In genomic region chr6:45299096-45299581, GRCh38 we compare ENCODE assay signal across 24 cellular contexts. TPM values are rescaled to one million over a fixed set of nuclear protein-coding genes. Genes with fewer than 3 reads are reported as not detected.
"Had no signal": no experiment of that assay in that cellular context is flagged by ENCODE, and none has a peak within 500 bp of the region (broad histone marks: within the 10 kb centered on the region; RNA-seq: fewer than 3 reads in every experiment).

No MANE protein-coding gene starts in this region.

- ATAC-seq: foreskin keratinocyte; gastrocnemius medialis; heart right ventricle; left colon; left lobe of liver; left ventricle myocardium superior; naive thymus-derived CD4-positive, alpha-beta T cell had no signal

- H3K4me3 Mint-ChIP-seq: memory B cell; naive thymus-derived CD4-positive, alpha-beta T cell had no signal

- H3K36me3 ChIP-seq: esophagus muscularis mucosa, gastrocnemius medialis, heart right ventricle had no signal

- H3K4me3 ChIP-seq: coronary artery, dorsolateral prefrontal cortex, esophagus muscularis mucosa, gastrocnemius medialis, heart right ventricle, lung had no signal

- DNase-seq: dermis blood vessel endothelial cell; dorsolateral prefrontal cortex; effector CD4-positive, alpha-beta T cell; effector memory CD4-positive, alpha-beta T cell; foreskin keratinocyte; gastrocnemius medialis; glutamatergic neuron; head of caudate nucleus; heart right ventricle; hippocampal formation; left colon; left ventricle myocardium superior; mammary epithelial cell; mesendoderm; midbrain; naive thymus-derived CD4-positive, alpha-beta T cell had no signal

- H3K4me1 ChIP-seq: esophagus muscularis mucosa, foreskin keratinocyte, gastrocnemius medialis, heart right ventricle had no signal

- FAIRE-seq: endothelial cell of umbilical vein, islet of Langerhans, keratinocyte had no signal

- H3K9me3 ChIP-seq: esophagus muscularis mucosa, gastrocnemius medialis had no signal

- H3K27ac ChIP-seq: coronary artery, dorsolateral prefrontal cortex, esophagus muscularis mucosa, foreskin keratinocyte, gastrocnemius medialis, heart right ventricle had no signal

- H3K27me3 ChIP-seq: dorsolateral prefrontal cortex, esophagus muscularis mucosa, foreskin keratinocyte, gastrocnemius medialis, heart right ventricle had no signal

- H3K27me3 Mint-ChIP-seq: memory B cell; naive thymus-derived CD4-positive, alpha-beta T cell had no signal

- H3K27ac Mint-ChIP-seq: memory B cell had no signal

RNA-seq across cellular contexts. Expression of gene RUNX2, which starts 29.0 kb away (rescaled TPM):
- total RNA-seq: endothelial cell of umbilical vein had no signal
